ENCODE assay signal across 25 cellular contexts in genomic region chr22:47655930-47656329, GRCh38.
DNase-seq lines count a peak whose midpoint lies in the region; ATAC-seq, FAIRE-seq and TF ChIP-seq lines count a peak whose summit lies in the region.
"Had no signal": no experiment of that assay in that cellular context is flagged by ENCODE, and none has a peak within 500 bp of the region (broad histone marks: within the 10 kb centered on the region; RNA-seq: fewer than 3 reads in every experiment).

No MANE protein-coding gene starts in this region.

- no peak for TF ChIP-seq RAD21 in HepG2 (CRISPR knock-in tag; IDR thresholded peaks at IDR 0.05)

- H2BK5ac ChIP-seq in trophoblast cell (ENCODE audit: low read depth, low read length, poor library complexity), result no peak overlapping the region

- H4K12ac ChIP-seq in trophoblast cell (ENCODE audit: low read depth, low read length), result no peak overlapping the region

- no peak overlapping the region for H2BK120ac ChIP-seq in trophoblast cell (ENCODE audit: insufficient read depth, low read length, poor library complexity)

- WGBS in HepG2 (ENCODE audit: low lambda C conversion rate), result 2% methylated on average over 3 of the region's 3 CpGs
- WGBS in right lobe of liver (ENCODE audit: insufficient coverage, low coverage, low lambda C conversion rate, missing lambda C conversion rate), result 54% methylated on average over 3 of the region's 3 CpGs
- no CpG with 5 or more reads among the region's 3 CpGs for WGBS in trophoblast cell (ENCODE audit: extremely low coverage, insufficient coverage, insufficient read length)

- TF ChIP-seq CTCF in HepG2 (CRISPR knock-in tag; IDR thresholded peaks at IDR 0.05), result no peak
- no peak for TF ChIP-seq CTCF in right lobe of liver (IDR thresholded peaks at IDR 0.05)
- TF ChIP-seq CTCF in bronchial epithelial cell (IDR thresholded peaks at IDR 0.05; ENCODE audit: insufficient read depth, low read length, severe bottlenecking), result no peak
- TF ChIP-seq CTCF in endothelial cell of umbilical vein (IDR thresholded peaks at IDR 0.05; ENCODE audit: extremely low read depth in 1 of 2, insufficient read depth in 1 of 2, low read depth in 1 of 2, low read length in 2 of 2), result no peak

- H3K4me3 ChIP-seq in HepG2 (replicated peaks in 1 of 3; ENCODE audit: insufficient read depth in 1 of 3, low read depth in 2 of 3, low read length in 3 of 3) (no peak overlapping the region), right lobe of liver (no peak overlapping the region), bronchial epithelial cell (ENCODE audit: low read depth, low read length) (no peak overlapping the region), endothelial cell of umbilical vein (replicated peaks in 1 of 3; ENCODE audit: insufficient read depth in 1 of 3, low read depth in 1 of 3, low read length in 3 of 3) (no peak overlapping the region), trophoblast cell (ENCODE audit: low read depth, low read length) (no peak overlapping the region)
- H3K4me3 ChIP-seq: BLaER1, GM23248 had no signal

- no peaks in the 10 kb centered on the region for H3K79me1 ChIP-seq in trophoblast cell (ENCODE audit: low read length)

- H3K9ac ChIP-seq in HepG2 (ENCODE audit: insufficient read depth, low read depth, low read length), result no peak overlapping the region
- no peak overlapping the region for H3K9ac ChIP-seq in endothelial cell of umbilical vein (replicated peaks; ENCODE audit: extremely low read depth, insufficient read depth, low read length)
- no peak overlapping the region for H3K9ac ChIP-seq in trophoblast cell (ENCODE audit: low read length)
- H3K9ac ChIP-seq: BLaER1, GM23248 had no signal

- POLR2A ChIA-PET in HepG2 (lab: Yijun Ruan, JAX) (no interaction called here), endothelial cell of umbilical vein (lab: Charles Lee) (no interaction called here)

- no peak overlapping the region for H3K4ac ChIP-seq in trophoblast cell (ENCODE audit: low read depth, low read length)

- no peaks in the 10 kb centered on the region for H3K9me1 ChIP-seq in endothelial cell of umbilical vein (replicated peaks; ENCODE audit: control insufficient read depth, extremely low read depth, insufficient read depth, low read length)

- H3K23ac ChIP-seq in trophoblast cell (ENCODE audit: low read length), result no peak overlapping the region

- ATAC-seq in HepG2, result no peak
- no peak for ATAC-seq in right lobe of liver
- ATAC-seq in GM21447 (IDR thresholded peaks at IDR 0.05; ENCODE audit: unreplicated experiment), result no peak
- ATAC-seq in GM21786 (IDR thresholded peaks at IDR 0.05; ENCODE audit: unreplicated experiment), result no peak
- ATAC-seq: CD8-positive, alpha-beta T cell; HCT116 had no signal

- H3K79me2 ChIP-seq in HepG2 (ENCODE audit: insufficient read depth, low read length) (no peaks in the 10 kb centered on the region), endothelial cell of umbilical vein (ENCODE audit: control insufficient read depth, insufficient read depth, low read length) (no peaks in the 10 kb centered on the region), trophoblast cell (ENCODE audit: control insufficient read depth, insufficient read depth, low read length, poor library complexity) (no peaks in the 10 kb centered on the region)

- H2AK5ac ChIP-seq in trophoblast cell (ENCODE audit: low read length), result no peak overlapping the region

- TF ChIP-seq POLR2A in HepG2 (IDR thresholded peaks at IDR 0.05; ENCODE audit: insufficient read depth in 1 of 2, low read depth in 2 of 2, low read length in 2 of 2) (no peak), right lobe of liver (IDR thresholded peaks at IDR 0.05) (no peak), endothelial cell of umbilical vein (IDR thresholded peaks at IDR 0.05; ENCODE audit: low read depth, low read length) (no peak)

- BruUV-seq in HepG2 (replicated peaks; lab: Mats Ljungman, UMichigan), result no TSS peak
- no TSS peak for BruUV-seq in endothelial cell of umbilical vein (replicated peaks; lab: Mats Ljungman, UMichigan)

- H4K20me1 ChIP-seq in HepG2 (ENCODE audit: insufficient read depth, low read length) (no peaks in the 10 kb centered on the region), endothelial cell of umbilical vein (replicated peaks; ENCODE audit: control insufficient read depth, extremely low read depth, insufficient read depth, low read length) (no peaks in the 10 kb centered on the region)
- H4K20me1 ChIP-seq: BLaER1 had no signal

- H3K27ac ChIP-seq in HepG2 (ENCODE audit: extremely low read length, insufficient read depth, low read length) (no peak overlapping the region), right lobe of liver (no peak overlapping the region), endothelial cell of umbilical vein (ENCODE audit: insufficient read depth, low read depth, low read length) (no peak overlapping the region), trophoblast cell (ENCODE audit: low read depth, low read length) (no peak overlapping the region)
- H3K27ac ChIP-seq: 22Rv1, BLaER1, C4-2B, GM23248 had no signal

- dilution Hi-C loops in endothelial cell of umbilical vein (cut with MboI; ENCODE audit: extremely low pct_ligation_motif_present, low sequenced_read_pairs), result no loop called here

- no peak overlapping the region for H2BK12ac ChIP-seq in trophoblast cell (ENCODE audit: low read length)

- H4K91ac ChIP-seq in trophoblast cell (ENCODE audit: low read depth, low read length), result no peak overlapping the region

- H4K8ac ChIP-seq in trophoblast cell (ENCODE audit: low read depth, low read length), result no peak overlapping the region

- DNase-seq in HepG2 (ENCODE audit: low spot score) (no peak), right lobe of liver (no peak), bronchial epithelial cell (ENCODE audit: low read depth) (no peak), endothelial cell of umbilical vein (ENCODE audit: low read depth, low spot score) (no peak), trophoblast cell (no peak), NCI-H2081 treated with DMSO at 0.1 percent for 48 hours (lab: John Stamatoyannopoulos, UW) (no peak)
- DNase-seq: Caco-2; CD4-positive, CD25-positive, alpha-beta regulatory T cell; CD8-positive, alpha-beta T cell; DMS153; DMS79; EL; GDM1; GM23248; H9; HFFc6 had no signal

- H3K18ac ChIP-seq in trophoblast cell (ENCODE audit: low read length), result no peak overlapping the region

- CTCF ChIA-PET in HepG2 (lab: Yijun Ruan, JAX; ENCODE audit: low intra/inter-chr PET ratio, low total read pairs) (no interaction called here), endothelial cell of umbilical vein (lab: Charles Lee) (no interaction called here)

- H3K4me1 ChIP-seq in HepG2 (ENCODE audit: insufficient read depth, low read length), result no peaks in the 10 kb centered on the region
- no peaks in the 10 kb centered on the region for H3K4me1 ChIP-seq in right lobe of liver
- no peaks in the 10 kb centered on the region for H3K4me1 ChIP-seq in endothelial cell of umbilical vein (ENCODE audit: control insufficient read depth, extremely low read depth, insufficient read depth, low read length)
- H3K4me1 ChIP-seq in trophoblast cell (ENCODE audit: control insufficient read depth in 1 of 2, insufficient read depth in 2 of 2, low read length in 2 of 2), result no peaks in the 10 kb centered on the region
- H3K4me1 ChIP-seq: BLaER1, Caco-2 had no signal

- TF ChIP-seq EP300 in HepG2 (IDR thresholded peaks at IDR 0.05; ENCODE audit: low read depth in 2 of 2, low read length in 2 of 2) (no peak), HepG2 (CRISPR knock-in tag; IDR thresholded peaks at IDR 0.05; ENCODE audit: borderline replicate concordance) (no peak)

- H2AFZ ChIP-seq in HepG2 (ENCODE audit: low read length) (no peak overlapping the region), endothelial cell of umbilical vein (ENCODE audit: low read depth, low read length) (no peak overlapping the region), trophoblast cell (ENCODE audit: insufficient read depth, low read length, poor library complexity) (no peak overlapping the region)
- H2AFZ ChIP-seq: GM23248 had no signal

- H3K36me3 ChIP-seq in HepG2 (replicated peaks in 1 of 2; ENCODE audit: control insufficient read depth in 1 of 2, insufficient read depth in 2 of 2, low read length in 2 of 2) (no peaks in the 10 kb centered on the region), right lobe of liver (no peaks in the 10 kb centered on the region), bronchial epithelial cell (ENCODE audit: control insufficient read depth, insufficient read depth, low read length) (no peaks in the 10 kb centered on the region), endothelial cell of umbilical vein (ENCODE audit: control insufficient read depth in 2 of 2, extremely low read depth in 1 of 2, insufficient read depth in 2 of 2, low read length in 2 of 2) (no peaks in the 10 kb centered on the region), trophoblast cell (ENCODE audit: control insufficient read depth in 1 of 2, insufficient read depth in 2 of 2, low read length in 2 of 2) (no peaks in the 10 kb centered on the region)
- H3K36me3 ChIP-seq: BLaER1 had no signal

- H3K27me3 ChIP-seq in HepG2 (ENCODE audit: control insufficient read depth in 1 of 2, insufficient read depth in 2 of 2, low read length in 2 of 2) (no peaks in the 10 kb centered on the region), right lobe of liver (no peaks in the 10 kb centered on the region), bronchial epithelial cell (ENCODE audit: control insufficient read depth, insufficient read depth, low read length) (no peaks in the 10 kb centered on the region), endothelial cell of umbilical vein (ENCODE audit: control insufficient read depth in 2 of 2, insufficient read depth in 2 of 2, low read length in 2 of 2) (no peaks in the 10 kb centered on the region), trophoblast cell (ENCODE audit: insufficient read depth, low read length) (no peaks in the 10 kb centered on the region)
- H3K27me3 ChIP-seq: BLaER1 had no signal

- peaks cover 45% of the 10 kb centered on the region for H3K9me3 ChIP-seq in HepG2 (ENCODE audit: low read length)
- H3K9me3 ChIP-seq in right lobe of liver, result no peaks in the 10 kb centered on the region
- H3K9me3 ChIP-seq in endothelial cell of umbilical vein (replicated peaks; ENCODE audit: control insufficient read depth, insufficient read depth, low read length), result peaks cover 11% of the 10 kb centered on the region
- H3K9me3 ChIP-seq in trophoblast cell (ENCODE audit: insufficient read depth, low read depth, low read length), result peaks cover 28% of the 10 kb centered on the region
- H3K9me3 ChIP-seq: BLaER1, Caco-2 had no signal

- no peak overlapping the region for H3K4me2 ChIP-seq in HepG2 (ENCODE audit: low read depth, low read length)
- H3K4me2 ChIP-seq in endothelial cell of umbilical vein (ENCODE audit: insufficient read depth, low read length), result no peak overlapping the region
- no peak overlapping the region for H3K4me2 ChIP-seq in trophoblast cell (ENCODE audit: low read length)
- H3K4me2 ChIP-seq: BLaER1 had no signal

- FAIRE-seq in HepG2 (lab: Jason Lieb, UNC) (no peak), bronchial epithelial cell (lab: Jason Lieb, UNC) (peak; percentile 60), endothelial cell of umbilical vein (lab: Jason Lieb, UNC) (peak; percentile 35)
- FAIRE-seq: A204.1, GM12891, GM18507 had no signal

- intact Hi-C loops in HepG2 (cut with micrococcal nuclease; ENCODE audit: unreplicated experiment), result no loop called here
- intact Hi-C loops in right lobe of liver (cut with DNase I), result no loop called here
- intact Hi-C loops in endothelial cell of umbilical vein (cut with micrococcal nuclease), result no loop called here

- no peak overlapping the region for H3K14ac ChIP-seq in trophoblast cell (ENCODE audit: low read length)

- in situ Hi-C loops in HepG2 (cut with HindIII; ENCODE audit: extremely low pct_ligation_motif_present, low pct_unique_long_range_greater_than_20kb), result no loop called here
